ENCODE assay signal across 7 cellular contexts in the genomic region with DNA sequence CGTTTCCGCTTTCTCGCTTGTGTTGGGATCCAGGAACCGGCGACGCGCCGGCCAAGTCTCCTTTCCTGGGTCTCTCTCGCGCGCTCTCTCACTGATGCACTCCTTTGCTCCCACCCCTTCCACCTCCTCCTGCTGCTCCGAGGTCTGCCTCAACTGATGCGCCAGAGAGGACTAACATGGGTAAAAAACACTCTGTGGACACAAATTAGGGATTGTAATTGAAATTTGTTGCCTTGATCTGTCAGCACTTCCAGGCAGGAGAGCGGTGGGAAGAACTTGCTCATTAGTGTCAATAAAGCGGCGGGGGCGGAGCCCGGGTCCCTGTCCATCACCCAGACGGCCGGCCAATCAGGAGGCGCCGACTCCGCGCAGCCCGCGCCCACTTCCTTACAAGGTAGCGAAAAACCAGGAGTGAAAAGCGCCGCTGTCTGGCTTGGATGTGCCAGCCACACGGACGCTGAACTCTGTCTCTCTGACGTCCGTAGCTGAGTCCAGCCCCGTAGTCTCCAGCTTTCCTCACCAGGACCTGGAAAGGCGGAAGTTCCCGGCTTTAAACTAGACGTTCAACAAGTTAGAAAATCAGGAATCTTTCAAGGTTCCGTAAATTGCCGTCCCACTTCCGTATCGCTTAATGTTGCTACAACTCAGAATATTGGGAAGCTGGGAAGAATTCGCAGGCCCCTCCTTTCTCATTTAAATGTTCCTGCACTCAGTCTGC. TPM values are rescaled to one million over a fixed set of nuclear protein-coding genes. Genes with fewer than 3 reads are reported as not detected.
DNase-seq lines count a peak whose midpoint lies in the region; ATAC-seq and TF ChIP-seq lines count a peak whose summit lies in the region.

A gene (minus strand): TSS at position 267 of the 718 bp plus-strand sequence. CDS start 417 bp downstream, outside the sequence.

- H4K20me1 ChIP-seq in GM23338 (replicated peaks; ENCODE audit: insufficient read depth), result peaks cover 26% of the 10 kb centered on the region

- H3K4me1 Mint-ChIP-seq in GM23338, result peaks cover 36% of the 10 kb centered on the region
- H3K4me1 Mint-ChIP-seq in dendritic cell treated with granulocyte-macrophage colony-stimulating factor and Interleukin-4, amounts not matched to agents 40 ng/mL and 50 ng/mL, for 4 days (ENCODE audit: low read depth), result peaks cover 22% of the 10 kb centered on the region
- H3K4me1 Mint-ChIP-seq in stimulated activated effector memory CD8-positive, alpha-beta T cell treated with anti-CD3 and anti-CD28 coated beads, Interleukin-12 subunit alpha, Interleukin-12 subunit beta, amount 100 ng/mL, for 72 hours, result peaks cover 7% of the 10 kb centered on the region

- peaks cover 92% of the 10 kb centered on the region for H3K27me3 Mint-ChIP-seq in GM23338 (ENCODE audit: insufficient read depth, low read depth, poor library complexity)
- H3K27me3 Mint-ChIP-seq in dendritic cell treated with granulocyte-macrophage colony-stimulating factor and Interleukin-4, amounts not matched to agents 40 ng/mL and 50 ng/mL, for 4 days, result peaks cover 86% of the 10 kb centered on the region

- peak within 1 kb of the TSS; percentile 84 for H3K4me3 Mint-ChIP-seq in GM23338
- H3K4me3 Mint-ChIP-seq in dendritic cell treated with granulocyte-macrophage colony-stimulating factor and Interleukin-4, amounts not matched to agents 40 ng/mL and 50 ng/mL, for 4 days, result peak within 1 kb of the TSS; percentile 79
- H3K4me3 Mint-ChIP-seq in stimulated activated effector memory CD8-positive, alpha-beta T cell treated with anti-CD3 and anti-CD28 coated beads, Interleukin-12 subunit alpha, Interleukin-12 subunit beta, amount 100 ng/mL, for 72 hours, result peak within 1 kb of the TSS; percentile 38

- peak; percentile 98 for DNase-seq in GM23338 (ENCODE audit: low spot score)
- DNase-seq in NCI-H82 (lab: John Stamatoyannopoulos, UW), result peak; percentile 89
- DNase-seq in left colon, result peak; percentile 86
- no peak for DNase-seq in stimulated activated effector memory CD8-positive, alpha-beta T cell treated with anti-CD3 and anti-CD28 coated beads, Interleukin-12 subunit alpha, Interleukin-12 subunit beta, amount 100 ng/mL, for 72 hours (ENCODE audit: low spot score in 2 of 2)
- no peak for DNase-seq in midbrain (lab: John Stamatoyannopoulos, UW)
- no peak for DNase-seq in NOMO-1 treated with dmso at 0.1 percent for 144 hours (lab: John Stamatoyannopoulos, UW; ENCODE audit: unreplicated experiment)

- H3F3A ChIP-seq in GM23338 (replicated peaks; ENCODE audit: low read depth), result peaks cover 15% of the 10 kb centered on the region

- peak within 1 kb of the TSS; percentile 82 for H3K4me3 ChIP-seq in GM23338

- TF ChIP-seq CTCF in GM23338 (conservative IDR thresholded peaks at IDR 0.05; ENCODE audit: low read depth in 2 of 2), result no peak

- no peaks in the 10 kb centered on the region for H3K9me2 ChIP-seq in GM23338 (ENCODE audit: insufficient read depth)

- H3K36me3 Mint-ChIP-seq in GM23338 (ENCODE audit: low read depth), result no peaks in the 10 kb centered on the region; the same call in 2 of the 3 replicates
- H3K36me3 Mint-ChIP-seq in dendritic cell treated with granulocyte-macrophage colony-stimulating factor and Interleukin-4, amounts not matched to agents 40 ng/mL and 50 ng/mL, for 4 days (ENCODE audit: low read depth), result no peaks in the 10 kb centered on the region
- H3K36me3 Mint-ChIP-seq in stimulated activated effector memory CD8-positive, alpha-beta T cell treated with anti-CD3 and anti-CD28 coated beads, Interleukin-12 subunit alpha, Interleukin-12 subunit beta, amount 100 ng/mL, for 72 hours, result peaks cover 10% of the 10 kb centered on the region

- H3K79me2 ChIP-seq in GM23338 (replicated peaks; ENCODE audit: insufficient read depth), result no peaks in the 10 kb centered on the region

- H3K27me3 ChIP-seq in GM23338 (ENCODE audit: insufficient read depth), result peaks cover 98% of the 10 kb centered on the region

- no peaks in the 10 kb centered on the region for H3K36me3 ChIP-seq in GM23338 (ENCODE audit: insufficient read depth)

- H3K4me2 ChIP-seq in GM23338, result peak within 1 kb of the TSS; percentile 80

- H3K9me3 Mint-ChIP-seq in GM23338, result no peaks in the 10 kb centered on the region; the same call in 1 of the 3 replicates
- no peaks in the 10 kb centered on the region for H3K9me3 Mint-ChIP-seq in dendritic cell treated with granulocyte-macrophage colony-stimulating factor and Interleukin-4, amounts not matched to agents 40 ng/mL and 50 ng/mL, for 4 days
- H3K9me3 Mint-ChIP-seq in stimulated activated effector memory CD8-positive, alpha-beta T cell treated with anti-CD3 and anti-CD28 coated beads, Interleukin-12 subunit alpha, Interleukin-12 subunit beta, amount 100 ng/mL, for 72 hours, result no peaks in the 10 kb centered on the region

- peak within 1 kb of the TSS; percentile 99 for H2AFZ ChIP-seq in GM23338

- peaks cover 37% of the 10 kb centered on the region for H3K4me1 ChIP-seq in GM23338 (ENCODE audit: insufficient read depth)

- no peak within 1 kb of the TSS for H3K27ac ChIP-seq in GM23338 (ENCODE audit: low read depth)

- H3K27ac Mint-ChIP-seq in GM23338, result no peak within 1 kb of the TSS
- no peak within 1 kb of the TSS for H3K27ac Mint-ChIP-seq in dendritic cell treated with granulocyte-macrophage colony-stimulating factor and Interleukin-4, amounts not matched to agents 40 ng/mL and 50 ng/mL, for 4 days
- no peak within 1 kb of the TSS for H3K27ac Mint-ChIP-seq in stimulated activated effector memory CD8-positive, alpha-beta T cell treated with anti-CD3 and anti-CD28 coated beads, Interleukin-12 subunit alpha, Interleukin-12 subunit beta, amount 100 ng/mL, for 72 hours

- intact Hi-C loops in dendritic cell treated with granulocyte-macrophage colony-stimulating factor and Interleukin-4, amounts not matched to agents 40 ng/mL and 50 ng/mL, for 4 days (cut with micrococcal nuclease), result no loop called here
- intact Hi-C loops in left colon (cut with DNase I, micrococcal nuclease), result no loop called here

- ATAC-seq in GM23338 (peak; percentile 71), left colon (peak; percentile 97)
- ATAC-seq in stimulated activated effector memory CD8-positive, alpha-beta T cell treated with anti-CD3 and anti-CD28 coated beads, Interleukin-12 subunit alpha, Interleukin-12 subunit beta, amount 100 ng/mL, for 72 hours, result peak; percentile 31

TF ChIP-seq in GM23338, 12 proteins besides CTCF, POLR2A, EP300 and RAD21:
- TF ChIP-seq CREB1 (CRISPR knock-in tag; IDR thresholded peaks at IDR 0.05; ENCODE audit: low read depth), result peak; percentile 84
- TF ChIP-seq, protein P1, sequence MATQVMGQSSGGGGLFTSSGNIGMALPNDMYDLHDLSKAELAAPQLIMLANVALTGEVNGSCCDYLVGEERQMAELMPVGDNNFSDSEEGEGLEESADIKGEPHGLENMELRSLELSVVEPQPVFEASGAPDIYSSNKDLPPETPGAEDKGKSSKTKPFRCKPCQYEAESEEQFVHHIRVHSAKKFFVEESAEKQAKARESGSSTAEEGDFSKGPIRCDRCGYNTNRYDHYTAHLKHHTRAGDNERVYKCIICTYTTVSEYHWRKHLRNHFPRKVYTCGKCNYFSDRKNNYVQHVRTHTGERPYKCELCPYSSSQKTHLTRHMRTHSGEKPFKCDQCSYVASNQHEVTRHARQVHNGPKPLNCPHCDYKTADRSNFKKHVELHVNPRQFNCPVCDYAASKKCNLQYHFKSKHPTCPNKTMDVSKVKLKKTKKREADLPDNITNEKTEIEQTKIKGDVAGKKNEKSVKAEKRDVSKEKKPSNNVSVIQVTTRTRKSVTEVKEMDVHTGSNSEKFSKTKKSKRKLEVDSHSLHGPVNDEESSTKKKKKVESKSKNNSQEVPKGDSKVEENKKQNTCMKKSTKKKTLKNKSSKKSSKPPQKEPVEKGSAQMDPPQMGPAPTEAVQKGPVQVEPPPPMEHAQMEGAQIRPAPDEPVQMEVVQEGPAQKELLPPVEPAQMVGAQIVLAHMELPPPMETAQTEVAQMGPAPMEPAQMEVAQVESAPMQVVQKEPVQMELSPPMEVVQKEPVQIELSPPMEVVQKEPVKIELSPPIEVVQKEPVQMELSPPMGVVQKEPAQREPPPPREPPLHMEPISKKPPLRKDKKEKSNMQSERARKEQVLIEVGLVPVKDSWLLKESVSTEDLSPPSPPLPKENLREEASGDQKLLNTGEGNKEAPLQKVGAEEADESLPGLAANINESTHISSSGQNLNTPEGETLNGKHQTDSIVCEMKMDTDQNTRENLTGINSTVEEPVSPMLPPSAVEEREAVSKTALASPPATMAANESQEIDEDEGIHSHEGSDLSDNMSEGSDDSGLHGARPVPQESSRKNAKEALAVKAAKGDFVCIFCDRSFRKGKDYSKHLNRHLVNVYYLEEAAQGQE (IDR thresholded peaks at IDR 0.05; ENCODE audit: unreplicated experiment), result no peak

RNA-seq across cellular contexts. Expression of the gene that starts here (rescaled TPM):
- 0.03 TPM in 1 of 2 replicates, not detected in the other for total RNA-seq in GM23338 (2014; rRNA removed; shearing (Covaris generic))
- not detected in 2 replicates for polyA plus RNA-seq in GM23338 (2016; fragmentation: Nextera tagmentation; extraction: Ambion mirVana)
- total RNA-seq in left colon, result under 1 TPM; 0.49 to 0.78 TPM

Comparison
In these comparisons a context has a peak if more than half of its experiments do, and no peak if none do; other contexts are left out.
1. Peak in DNase-seq, ATAC-seq, H3K4me3 ChIP-seq and H3K4me2 ChIP-seq in GM23338; RNA of the gene not detected or under 1 TPM.
2. Peak in DNase-seq and ATAC-seq in left colon; RNA of the gene not detected or under 1 TPM.
3. ATAC-seq: peak in every context shown above with its lines; median percentile 97 in left colon; 71 in GM23338; 31 in stimulated activated effector memory CD8-positive, alpha-beta T cell treated with anti-CD3 and anti-CD28 coated beads, Interleukin-12 subunit alpha, Interleukin-12 subunit beta, amount 100 ng/mL, for 72 hours.